Comparison of ENCODE assay signal across 23 cellular contexts in the genomic region with DNA sequence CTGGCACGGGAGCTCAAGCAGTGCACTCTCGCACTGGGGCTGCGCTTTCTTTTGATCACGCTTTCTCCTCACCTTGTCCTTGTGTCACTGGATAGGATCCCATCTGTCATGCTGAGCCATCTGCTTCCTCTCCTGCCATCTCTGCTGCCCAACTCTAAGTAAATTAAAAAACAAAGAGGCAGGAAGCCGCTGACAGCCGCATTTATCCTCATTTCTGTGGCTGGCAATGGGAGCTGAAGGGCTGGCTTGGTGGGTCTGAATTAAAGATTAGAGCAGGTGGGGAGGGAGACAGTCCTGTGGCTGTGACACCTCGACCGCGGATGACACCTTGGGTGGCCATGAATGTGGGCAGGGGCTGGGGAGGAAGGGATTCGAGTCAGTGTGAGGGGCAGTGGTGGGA.
DNase-seq lines count a peak whose midpoint lies in the region; ATAC-seq and TF ChIP-seq lines count a peak whose summit lies in the region.
"Had no signal": no experiment of that assay in that cellular context is flagged by ENCODE, and none has a peak within 500 bp of the region (broad histone marks: within the 10 kb centered on the region; RNA-seq: fewer than 3 reads in every experiment).

No MANE protein-coding gene starts in this region.

- H3K27ac Mint-ChIP-seq in brain = peak overlapping the region in 4 of 5 experiments; percentile 39 to 96 (median 70)
- no peak overlapping the region for H3K27ac Mint-ChIP-seq in activated naive CD8-positive, alpha-beta T cell treated with anti-CD3 and anti-CD28 coated beads, Interleukin-2, amount 50 U/mL, for 24 hours
- H3K27ac Mint-ChIP-seq: activated T-cell treated with anti-CD3 and anti-CD28 coated beads, Interleukin-2, amount 50 U/mL, for 24 hours had no signal

- peaks cover 0 to 3% (median 0%) of the 10 kb centered on the region in 5 experiments for H3K9me3 Mint-ChIP-seq in brain
- H3K9me3 Mint-ChIP-seq in activated naive CD8-positive, alpha-beta T cell treated with anti-CD3 and anti-CD28 coated beads, Interleukin-2, amount 50 U/mL, for 24 hours = no peaks in the 10 kb centered on the region
- H3K9me3 Mint-ChIP-seq: activated T-cell treated with anti-CD3 and anti-CD28 coated beads, Interleukin-2, amount 50 U/mL, for 24 hours; neural crest cell had no signal

- no peak overlapping the region for H3K4me3 Mint-ChIP-seq in brain
- H3K4me3 Mint-ChIP-seq in activated naive CD8-positive, alpha-beta T cell treated with anti-CD3 and anti-CD28 coated beads, Interleukin-2, amount 50 U/mL, for 24 hours = no peak overlapping the region
- H3K4me3 Mint-ChIP-seq: activated T-cell treated with anti-CD3 and anti-CD28 coated beads, Interleukin-2, amount 50 U/mL, for 24 hours; neural crest cell had no signal

- DNase-seq in NCI-H1092 treated with DMSO at 0.1 percent for 48 hours (lab: John Stamatoyannopoulos, UW) (peak; percentile 20), NCI-H1092 (lab: John Stamatoyannopoulos, UW) (no peak), NCI-H2171 treated with DMSO at 0.1 percent for 48 hours (lab: John Stamatoyannopoulos, UW) (peak; percentile 69), ureter (ENCODE audit: low spot score) (peak; percentile 24)
- no peak for DNase-seq in activated naive CD8-positive, alpha-beta T cell treated with anti-CD3 and anti-CD28 coated beads, Interleukin-2, amount 50 U/mL, for 24 hours
- DNase-seq: 8988T; activated naive CD4-positive, alpha-beta T cell treated with Interleukin-2 at 50 U/mL for 16 hours; activated T-cell treated with anti-CD3 and anti-CD28 coated beads, Interleukin-2, amount 50 U/mL, for 24 hours; AML-193; amygdala; GDM1; GM23248; IMR-90; MG63; NCI-H187; stimulated activated CD4-positive, alpha-beta T cell treated with anti-CD3 and anti-CD28 coated beads, Interleukin-2, amount 100 ng/mL, for 24 hours; stimulated activated naive CD4-positive, alpha-beta T cell; thyroid gland had no signal

- peaks cover 2% of the 10 kb centered on the region for H3K27me3 Mint-ChIP-seq in brain
- peaks cover 11% of the 10 kb centered on the region for H3K27me3 Mint-ChIP-seq in activated naive CD8-positive, alpha-beta T cell treated with anti-CD3 and anti-CD28 coated beads, Interleukin-2, amount 50 U/mL, for 24 hours

- ATAC-seq in activated naive CD8-positive, alpha-beta T cell treated with anti-CD3 and anti-CD28 coated beads, Interleukin-2, amount 50 U/mL, for 24 hours = no peak
- ATAC-seq in GM19035 (IDR thresholded peaks at IDR 0.05; ENCODE audit: unreplicated experiment) (no peak), GM18858 (IDR thresholded peaks at IDR 0.05; ENCODE audit: unreplicated experiment) (no peak)
- ATAC-seq: activated CD4-positive, CD25-positive, alpha-beta regulatory T cell treated with anti-CD3 and anti-CD28 coated beads, Interleukin-2, amount 50 U/mL, for 24 hours had no signal

- H3K36me3 Mint-ChIP-seq in brain = no peaks in the 10 kb centered on the region
- no peaks in the 10 kb centered on the region for H3K36me3 Mint-ChIP-seq in activated naive CD8-positive, alpha-beta T cell treated with anti-CD3 and anti-CD28 coated beads, Interleukin-2, amount 50 U/mL, for 24 hours (ENCODE audit: low read depth)

- TF ChIP-seq CTCF in brain (conservative IDR thresholded peaks at IDR 0.05) = no peak

- H3K4me1 Mint-ChIP-seq in brain = peaks cover 48% of the 10 kb centered on the region
- H3K4me1 Mint-ChIP-seq in activated naive CD8-positive, alpha-beta T cell treated with anti-CD3 and anti-CD28 coated beads, Interleukin-2, amount 50 U/mL, for 24 hours = no peaks in the 10 kb centered on the region

Comparison
In these comparisons a context has a peak if more than half of its experiments do, and no peak if none do; other contexts are left out.
1. DNase-seq: peak in NCI-H1092 treated with DMSO at 0.1 percent for 48 hours (single experiment), NCI-H2171 treated with DMSO at 0.1 percent for 48 hours (single experiment) and ureter (single experiment); none in NCI-H1092 (single experiment) and activated naive CD8-positive, alpha-beta T cell treated with anti-CD3 and anti-CD28 coated beads, Interleukin-2, amount 50 U/mL, for 24 hours (single experiment).